In the genomic region with DNA sequence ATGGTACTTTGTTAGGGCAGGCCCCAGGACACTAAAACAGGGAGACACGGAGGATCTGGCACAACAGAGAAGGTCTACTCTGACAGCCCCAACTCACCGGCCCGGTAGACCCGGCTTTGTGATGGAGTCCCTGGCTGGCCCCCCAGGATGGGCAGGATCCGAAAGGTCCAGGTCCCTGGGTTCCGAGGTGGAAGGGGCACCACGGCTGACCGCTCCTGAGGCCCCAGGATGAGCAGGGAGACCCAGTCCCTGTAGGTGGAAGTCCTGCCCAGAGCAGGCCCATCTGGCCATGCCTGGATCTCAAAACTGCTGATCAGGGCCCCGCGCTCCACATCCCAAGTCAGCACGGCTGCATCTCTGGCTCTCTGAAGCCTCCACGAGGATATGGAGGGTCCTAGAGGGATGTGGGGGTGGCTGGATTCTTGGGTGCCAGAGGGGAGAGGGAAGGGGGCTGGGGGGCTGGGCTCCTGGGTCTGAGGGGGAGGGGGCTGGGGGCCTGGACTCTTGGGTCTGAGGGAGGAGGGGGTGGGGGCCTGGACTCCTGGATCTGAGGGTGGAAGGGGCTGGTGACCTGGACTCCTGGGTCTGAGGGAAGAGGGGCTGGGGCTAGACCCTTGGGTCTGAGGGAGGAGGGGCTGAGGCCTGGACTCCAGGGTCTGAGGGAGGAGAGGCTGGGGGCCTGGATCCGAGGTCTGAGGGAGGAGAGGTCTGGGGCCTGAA, we compare ENCODE assay signal across 24 cellular contexts. TPM values are rescaled to one million over a fixed set of nuclear protein-coding genes. Genes with fewer than 3 reads are reported as not detected.
A peak's percentile ranks its signal among the peaks of the same experiment; 100 is the strongest.
DNase-seq lines count a peak whose midpoint lies in the region; ATAC-seq, FAIRE-seq and TF ChIP-seq lines count a peak whose summit lies in the region.
"Had no signal": no experiment of that assay in that cellular context is flagged by ENCODE, and none has a peak within 500 bp of the region (broad histone marks: within the 10 kb centered on the region; RNA-seq: fewer than 3 reads in every experiment).

No MANE protein-coding gene starts in this region.

- no peak for TF ChIP-seq CTCF in H1 (IDR thresholded peaks at IDR 0.05; ENCODE audit: control extremely low read depth in 1 of 3, insufficient read depth in 1 of 3, low read depth in 1 of 3, low read length in 3 of 3)
- TF ChIP-seq CTCF in neural progenitor cell (IDR thresholded peaks at IDR 0.05): no peak

- no peak overlapping the region for H4K5ac ChIP-seq in H1 (ENCODE audit: insufficient read length, low read depth, low read length)

- no peak overlapping the region for H3K27ac Mint-ChIP-seq in neural progenitor cell
- H3K27ac Mint-ChIP-seq: CD4-positive, alpha-beta T cell; HFFc6 had no signal

- H3K4me1 Mint-ChIP-seq in neural progenitor cell: peaks cover 8% of the 10 kb centered on the region

- no peaks in the 10 kb centered on the region for H3K27me3 Mint-ChIP-seq in neural progenitor cell (ENCODE audit: insufficient read depth, low read depth)
- H3K27me3 Mint-ChIP-seq: CD4-positive, alpha-beta T cell had no signal

- H3K4ac ChIP-seq in H1 (replicated peaks; ENCODE audit: insufficient read length, low read depth, low read length): no peak overlapping the region

- H3K4me3 ChIP-seq in H1 (ENCODE audit: extremely low read depth in 1 of 4, insufficient read depth in 2 of 4, low read depth in 3 of 4, low read length in 4 of 4): no peak overlapping the region
- H3K4me3 ChIP-seq in neural progenitor cell: no peak overlapping the region
- H3K4me3 ChIP-seq: A549, GM23248 had no signal

- H4K20me1 ChIP-seq in H1 (replicated peaks in 1 of 2; ENCODE audit: control insufficient read depth in 1 of 2, insufficient read depth in 2 of 2, low read length in 2 of 2): no peaks in the 10 kb centered on the region
- no peaks in the 10 kb centered on the region for H4K20me1 ChIP-seq in neural progenitor cell (ENCODE audit: low read depth)

- no peak overlapping the region for H3K18ac ChIP-seq in H1 (ENCODE audit: extremely low read depth, low read length)

- no peak overlapping the region for H3K23ac ChIP-seq in H1 (ENCODE audit: insufficient read length)

- H2BK120ac ChIP-seq in H1 (replicated peaks; ENCODE audit: low read depth, low read length): no peak overlapping the region

- peaks cover 12% of the 10 kb centered on the region for H3K23me2 ChIP-seq in H1 (ENCODE audit: low read depth, low read length)

- H3K36me3 ChIP-seq in H1 (ENCODE audit: control insufficient read depth in 2 of 4, insufficient read depth in 4 of 4, low read length in 3 of 4) (peaks cover 0 to 4% (median 0%) of the 10 kb centered on the region in 4 experiments; a peak in 1 of 8 replicates), neural progenitor cell (no peaks in the 10 kb centered on the region)

- H3K27me3 ChIP-seq in H1 (replicated peaks in 1 of 4; ENCODE audit: control insufficient read depth in 3 of 4, extremely low read depth in 1 of 4, insufficient read depth in 3 of 4, low read length in 3 of 4) (peaks cover 0 to 18% (median 11%) of the 10 kb centered on the region in 4 experiments; a peak in 5 of 7 replicates), neural progenitor cell (peaks cover 23% of the 10 kb centered on the region)

- POLR2A ChIA-PET in H1 (lab: Charles Lee; ENCODE audit: partially characterized antibody): interaction anchor here (1.1 kb wide), 1 partner anchor 22 kb away, joined by 4 read pairs; no protein-coding TSS in a partner anchor

- H2AFZ ChIP-seq in H1 (ENCODE audit: low read length) (no peak overlapping the region), neural progenitor cell (replicated peaks) (no peak overlapping the region)
- H2AFZ ChIP-seq: GM23248 had no signal

- no peak overlapping the region for H3K14ac ChIP-seq in H1 (ENCODE audit: insufficient read length)

- no peaks in the 10 kb centered on the region for H3K36me3 Mint-ChIP-seq in neural progenitor cell

- WGBS in H1 (ENCODE audit: extremely low coverage in 1 of 2, insufficient coverage in 1 of 2, insufficient read length in 1 of 2, insufficient replicate concordance in 2 of 2, low coverage in 1 of 2, low lambda C conversion rate in 2 of 2, missing lambda C conversion rate in 1 of 2), 2 experiments: 94% methylated on average over 11 of the region's 13 CpGs; no CpG with 5 or more reads in 1 of the 2 experiments

- peaks cover 6% of the 10 kb centered on the region for H3F3A ChIP-seq in neural progenitor cell (ENCODE audit: low read depth)

- no peaks in the 10 kb centered on the region for H3K79me1 ChIP-seq in H1 (ENCODE audit: low read depth, low read length)

- intact Hi-C loops in Right ventricle myocardium superior (cut with DNase I) (no loop called here), left ventricle myocardium superior (cut with micrococcal nuclease) (loop anchor here (10.0 kb wide), 1 partner anchor 98 kb away; no protein-coding TSS in a partner anchor)

- DNase-seq in Right ventricle myocardium superior (peak; percentile 29), left ventricle myocardium superior (no peak), H1 (ENCODE audit: low read depth in 1 of 2, low spot score in 2 of 2) (no peak), neural progenitor cell (ENCODE audit: low spot score) (no peak), amygdala (lab: John Stamatoyannopoulos, UW) (no peak)
- DNase-seq in activated CD4-positive, alpha-beta T cell treated with anti-CD3 and anti-CD28 coated beads for 48 hours: no peak
- DNase-seq: AML-193; Caco-2; CD4-positive, alpha-beta T cell; GM23248; HFFc6; IMR-90 had no signal

- H3K4me2 ChIP-seq in H1 (ENCODE audit: insufficient read depth in 1 of 2, low read depth in 2 of 2, low read length in 2 of 2) (no peak overlapping the region), neural progenitor cell (no peak overlapping the region)

- TF ChIP-seq POLR2A in H1 (IDR thresholded peaks at IDR 0.05; ENCODE audit: control extremely low read depth in 1 of 2, low read depth in 2 of 2, low read length in 2 of 2): no peak

- H4K91ac ChIP-seq in H1 (replicated peaks; ENCODE audit: insufficient read length, low read length): no peak overlapping the region

- no peak overlapping the region for H3K56ac ChIP-seq in H1 (replicated peaks; ENCODE audit: insufficient read length, low read depth, low read length)

- H3K9me3 ChIP-seq in H1 (ENCODE audit: insufficient read depth in 2 of 2, low read depth in 1 of 2, low read length in 1 of 2) (no peaks in the 10 kb centered on the region; a peak in 1 of 4 replicates), neural progenitor cell (ENCODE audit: low read depth) (no peaks in the 10 kb centered on the region)
- H3K9me3 ChIP-seq: A549, Caco-2 had no signal

- H4K8ac ChIP-seq in H1 (ENCODE audit: extremely low read depth, insufficient read depth, low read length): peak overlapping the region; percentile 12; the same call in 1 of the 2 replicates

- H2BK15ac ChIP-seq in H1 (ENCODE audit: low read length): no peak overlapping the region

- CTCF ChIA-PET in H1 (lab: Charles Lee; ENCODE audit: partially characterized antibody): interaction anchor here (0.9 to 4.9 kb wide), 7 partner anchors 9 to 101 kb away, joined by 3 to 42 read pairs (median 3); partner anchors contain the start of gene LIM2

- H3K4me1 ChIP-seq in H1 (replicated peaks in 1 of 4; ENCODE audit: control insufficient read depth in 3 of 4, insufficient read depth in 4 of 4, low read length in 3 of 4) (peaks cover 0 to 13% (median 9%) of the 10 kb centered on the region in 4 experiments; a peak in 6 of 7 replicates), neural progenitor cell (peaks cover 4% of the 10 kb centered on the region)

- ATAC-seq in Right ventricle myocardium superior (ENCODE audit: poor library complexity) (no peak), left ventricle myocardium superior (no peak), HG02981 (IDR thresholded peaks at IDR 0.05; ENCODE audit: unreplicated experiment) (no peak)
- ATAC-seq: A549, HCT116 had no signal

- no peak overlapping the region for H3K27ac ChIP-seq in H1 (ENCODE audit: low read depth, low read length)
- no peak overlapping the region for H3K27ac ChIP-seq in neural progenitor cell
- H3K27ac ChIP-seq: 22Rv1, A549, C4-2B, GM23248 had no signal

- FAIRE-seq in H1 (lab: Jason Lieb, UNC): no peak
- FAIRE-seq: A549, D721Med, G401.6, GM12891, GM18507, H54, HTR-8/SVneo had no signal

- H3K9me3 Mint-ChIP-seq in neural progenitor cell: no peaks in the 10 kb centered on the region
- H3K9me3 Mint-ChIP-seq: CD4-positive, alpha-beta T cell had no signal

- no peak overlapping the region for H2BK12ac ChIP-seq in H1 (ENCODE audit: low read depth, low read length)

- H3K79me2 ChIP-seq in H1 (ENCODE audit: control insufficient read depth in 1 of 2, insufficient read depth in 2 of 2, low read length in 2 of 2) (no peaks in the 10 kb centered on the region), neural progenitor cell (ENCODE audit: low read depth) (no peaks in the 10 kb centered on the region)

- H3K4me3 Mint-ChIP-seq in neural progenitor cell: peak overlapping the region; percentile 67
- H3K4me3 Mint-ChIP-seq: HFFc6 had no signal

- TF ChIP-seq RAD21 in H1 (IDR thresholded peaks at IDR 0.05 in 1 of 2, conservative IDR thresholded peaks at IDR 0.05 in 1 of 2; ENCODE audit: low read depth in 2 of 2, low read length in 2 of 2): no peak

- no peak for TF ChIP-seq EP300 in H1 (IDR thresholded peaks at IDR 0.05; ENCODE audit: borderline replicate concordance in 1 of 2, low read depth in 2 of 2, low read length in 2 of 2)

- H2BK5ac ChIP-seq in H1 (ENCODE audit: low read depth, low read length): no peak overlapping the region

- H3K9ac ChIP-seq in H1 (replicated peaks in 1 of 4; ENCODE audit: extremely low read depth in 1 of 4, low read depth in 3 of 4, low read length in 3 of 4): no peak overlapping the region
- no peak overlapping the region for H3K9ac ChIP-seq in neural progenitor cell
- H3K9ac ChIP-seq: GM23248 had no signal

- H2BK20ac ChIP-seq in H1 (ENCODE audit: low read length): no peak overlapping the region

- no peak overlapping the region for H2AK5ac ChIP-seq in H1 (ENCODE audit: low read depth, low read length)

RNA-seq across cellular contexts. Expression of gene VSIG10L, which starts 4.6 kb away (rescaled TPM):
- 0.65 TPM for total RNA-seq in Right ventricle myocardium superior
- total RNA-seq in left ventricle myocardium superior: 0.77 TPM
- 10.2 and 10.3 TPM in 2 replicates for total RNA-seq in H1 (2021; fragmentation: NEBNext Ultra II Directional; extraction: Animal tissue kit (Norgen Biotek cat#: 25700))
- polyA plus RNA-seq in H1 (2011; rRNA removed): 9.9 and 10.4 TPM in 2 replicates
- 5.7 TPM for polyA plus RNA-seq in H1 (2011; cell fraction: cytosol; rRNA removed)
- polyA plus RNA-seq in H1 (2011; cell fraction: nucleus; rRNA removed): 8.6 TPM
- polyA plus RNA-seq in H1 (2012, experiment 1 of 2): 8.6 to 10.9 TPM (median 9.3 TPM) in 4 replicates
- 11.2 TPM for polyA plus RNA-seq in H1 (2012, experiment 2 of 2)
- 13.2 TPM for polyA plus RNA-seq in H1 (2013, experiment 1 of 2)
- 13.7 TPM for polyA plus RNA-seq in H1 (2013, experiment 2 of 2)
- polyA minus RNA-seq in H1 (2011; rRNA and poly(A)+ RNA removed): 4.1 and 4.3 TPM in 2 replicates
- 2.1 TPM for polyA minus RNA-seq in H1 (2011; cell fraction: cytosol; rRNA and poly(A)+ RNA removed)
- 4.6 TPM for polyA minus RNA-seq in H1 (2011; cell fraction: nucleus; rRNA and poly(A)+ RNA removed)
- 2.7 and 6.0 TPM in 2 replicates for total RNA-seq in neural progenitor cell (ENCODE audit: low replicate concordance)

RNA-seq across cellular contexts. Expression of gene IGLON5, which starts 25.9 kb away (rescaled TPM):
- not detected for total RNA-seq in Right ventricle myocardium superior
- not detected for total RNA-seq in left ventricle myocardium superior
- 31.8 and 34.1 TPM in 2 replicates for total RNA-seq in H1 (2021; fragmentation: NEBNext Ultra II Directional; extraction: Animal tissue kit (Norgen Biotek cat#: 25700))
- polyA plus RNA-seq in H1 (2011; rRNA removed): 34.6 and 51.4 TPM in 2 replicates
- polyA plus RNA-seq in H1 (2011; cell fraction: cytosol; rRNA removed): 28.1 TPM
- 51.5 TPM for polyA plus RNA-seq in H1 (2011; cell fraction: nucleus; rRNA removed)
- polyA plus RNA-seq in H1 (2012, experiment 1 of 2): 26.0 to 58.9 TPM (median 46.8 TPM) in 4 replicates
- 34.9 TPM for polyA plus RNA-seq in H1 (2012, experiment 2 of 2)
- 44.4 TPM for polyA plus RNA-seq in H1 (2013, experiment 1 of 2)
- 46.3 TPM for polyA plus RNA-seq in H1 (2013, experiment 2 of 2)
- polyA minus RNA-seq in H1 (2011; rRNA and poly(A)+ RNA removed): 9.6 and 13.7 TPM in 2 replicates
- 18.7 TPM for polyA minus RNA-seq in H1 (2011; cell fraction: cytosol; rRNA and poly(A)+ RNA removed)
- polyA minus RNA-seq in H1 (2011; cell fraction: nucleus; rRNA and poly(A)+ RNA removed): 13.6 TPM
- 5.4 and 15.8 TPM in 2 replicates for total RNA-seq in neural progenitor cell (ENCODE audit: low replicate concordance)
- total RNA-seq: Caco-2; CD4-positive, alpha-beta T cell; GM23248; HFFc6; IMR-90 had no signal
- polyA plus RNA-seq: BJ, GM23248, IMR-90 had no signal

RNA-seq across cellular contexts. Expression of gene ETFB, which starts 28.9 kb away (rescaled TPM):
- total RNA-seq in Right ventricle myocardium superior (530 TPM), left ventricle myocardium superior (448 TPM), neural progenitor cell (ENCODE audit: low replicate concordance) (27.0 and 38.9 TPM in 2 replicates)
- total RNA-seq in H1 (2021; fragmentation: NEBNext Ultra II Directional; extraction: Animal tissue kit (Norgen Biotek cat#: 25700)): 40.0 and 42.1 TPM in 2 replicates
- 66.5 and 94.6 TPM in 2 replicates for polyA plus RNA-seq in H1 (2011; rRNA removed)
- polyA plus RNA-seq in H1 (2011; cell fraction: cytosol; rRNA removed): 113 TPM
- 49.0 TPM for polyA plus RNA-seq in H1 (2011; cell fraction: nucleus; rRNA removed)
- 63.7 to 87.7 TPM (median 74.1 TPM) in 4 replicates for polyA plus RNA-seq in H1 (2012, experiment 1 of 2)
- 53.0 TPM for polyA plus RNA-seq in H1 (2012, experiment 2 of 2)
- polyA plus RNA-seq in H1 (2013, experiment 1 of 2): 27.6 TPM
- 27.6 TPM for polyA plus RNA-seq in H1 (2013, experiment 2 of 2)
- polyA minus RNA-seq in H1 (2011; rRNA and poly(A)+ RNA removed): 14.8 and 19.6 TPM in 2 replicates
- 23.3 TPM for polyA minus RNA-seq in H1 (2011; cell fraction: cytosol; rRNA and poly(A)+ RNA removed)
- polyA minus RNA-seq in H1 (2011; cell fraction: nucleus; rRNA and poly(A)+ RNA removed): 11.1 TPM

RNA-seq across cellular contexts. Expression of gene CLDND2, which starts 31.5 kb away (rescaled TPM):
- total RNA-seq in Right ventricle myocardium superior: 0.46 TPM
- total RNA-seq in left ventricle myocardium superior: not detected
- 0.56 and 1.0 TPM in 2 replicates for total RNA-seq in H1 (2021; fragmentation: NEBNext Ultra II Directional; extraction: Animal tissue kit (Norgen Biotek cat#: 25700))
- 0.21 TPM in 1 of 2 replicates, not detected in the other for polyA plus RNA-seq in H1 (2011; rRNA removed)
- polyA plus RNA-seq in H1 (2011; cell fraction: cytosol; rRNA removed): 0.26 TPM
- 1.2 TPM for polyA plus RNA-seq in H1 (2011; cell fraction: nucleus; rRNA removed)
- 1.4 to 2.7 TPM (median 1.7 TPM) in 4 replicates for polyA plus RNA-seq in H1 (2012, experiment 1 of 2)
- not detected for polyA plus RNA-seq in H1 (2012, experiment 2 of 2)
- 6.6 TPM for polyA plus RNA-seq in H1 (2013, experiment 1 of 2)
- polyA plus RNA-seq in H1 (2013, experiment 2 of 2): 4.6 TPM
- polyA minus RNA-seq in H1 (2011; rRNA and poly(A)+ RNA removed): not detected in 2 replicates
- polyA minus RNA-seq in H1 (2011; cell fraction: cytosol; rRNA and poly(A)+ RNA removed): not detected
- polyA minus RNA-seq in H1 (2011; cell fraction: nucleus; rRNA and poly(A)+ RNA removed): not detected
- not detected in 2 replicates for total RNA-seq in neural progenitor cell (ENCODE audit: low replicate concordance)
- total RNA-seq: GM23248, IMR-90 had no signal
- polyA plus RNA-seq: IMR-90 had no signal

RNA-seq across cellular contexts. Expression of gene NKG7, which starts 35.2 kb away (rescaled TPM):
- total RNA-seq in Right ventricle myocardium superior (2.3 TPM), left ventricle myocardium superior (0.99 TPM), neural progenitor cell (ENCODE audit: low replicate concordance) (not detected in 2 replicates)
- not detected in 2 replicates for total RNA-seq in H1 (2021; fragmentation: NEBNext Ultra II Directional; extraction: Animal tissue kit (Norgen Biotek cat#: 25700))
- not detected in 2 replicates for polyA plus RNA-seq in H1 (2011; rRNA removed)
- polyA plus RNA-seq in H1 (2011; cell fraction: cytosol; rRNA removed): not detected
- not detected for polyA plus RNA-seq in H1 (2011; cell fraction: nucleus; rRNA removed)
- polyA plus RNA-seq in H1 (2012, experiment 1 of 2): not detected in 4 replicates
- not detected for polyA plus RNA-seq in H1 (2012, experiment 2 of 2)
- not detected for polyA plus RNA-seq in H1 (2013, experiment 1 of 2)
- polyA plus RNA-seq in H1 (2013, experiment 2 of 2): not detected
- not detected in 2 replicates for polyA minus RNA-seq in H1 (2011; rRNA and poly(A)+ RNA removed)
- not detected for polyA minus RNA-seq in H1 (2011; cell fraction: cytosol; rRNA and poly(A)+ RNA removed)
- not detected for polyA minus RNA-seq in H1 (2011; cell fraction: nucleus; rRNA and poly(A)+ RNA removed)
- total RNA-seq: Caco-2, GM23248, HFFc6, IMR-90 had no signal
- polyA plus RNA-seq: A549, BJ, GM23248, IMR-90 had no signal

Comparison
In these comparisons a context has a peak if more than half of its experiments do, and no peak if none do; other contexts are left out.
1. RNA of gene ETFB, which starts 28.9 kb away (total RNA-seq): 530 TPM in Right ventricle myocardium superior (single experiment) and 448 TPM in left ventricle myocardium superior (single experiment); 40.0 to 42.1 TPM in H1 and 27.0 to 38.9 TPM in neural progenitor cell; every median in the first group is over 10 times any median in the second.